Comparison of ENCODE assay signal across 7 cellular contexts in genomic region chr13:20037908-20038307, GRCh38.
"Had no signal": no experiment of that assay in that cellular context is flagged by ENCODE, and none has a peak within 500 bp of the region (broad histone marks: within the 10 kb centered on the region; RNA-seq: fewer than 3 reads in every experiment).

No MANE protein-coding gene starts in this region.

- H3K9ac ChIP-seq: KMS-11 had no signal

- DNase-seq: IMR-90, KBM-7, KG1 had no signal

- H3K4me3 ChIP-seq: K562 had no signal

- ATAC-seq: K562 had no signal

- H3K4me2 ChIP-seq: KMS-11 had no signal

- FAIRE-seq: HTR-8/SVneo, K562 had no signal

- H3K27ac ChIP-seq: HL-60, KMS-11 had no signal
